29 cellular contexts compared by ENCODE assay signal in the genomic region with DNA sequence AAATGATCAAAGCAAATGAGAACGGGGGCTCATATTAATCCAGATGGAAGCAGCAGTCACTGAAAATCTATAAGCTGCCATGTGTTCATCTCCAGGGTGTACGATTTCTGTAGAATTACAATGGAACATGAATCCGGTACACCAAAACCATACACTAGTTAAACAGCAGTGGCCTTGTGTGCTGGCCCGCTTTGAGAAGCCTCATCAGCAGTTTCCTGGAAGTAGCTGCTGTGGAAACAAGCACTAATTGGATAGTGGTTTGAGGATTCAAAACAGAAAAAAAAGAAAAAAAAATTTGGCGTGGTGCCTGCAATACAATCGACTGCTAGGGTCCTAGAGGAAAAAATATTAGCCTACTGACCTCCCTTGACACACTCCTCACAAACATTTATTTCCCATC.
"Had no signal": no experiment of that assay in that cellular context is flagged by ENCODE, and none has a peak within 500 bp of the region (broad histone marks: within the 10 kb centered on the region; RNA-seq: fewer than 3 reads in every experiment).

No MANE protein-coding gene starts in this region.

- H3K27me3 Mint-ChIP-seq: activated CD4-positive, alpha-beta memory T cell treated with anti-CD3 and anti-CD28 coated beads, Interleukin-2, amount 10 ng/mL, durations not matched to agents 7 days and 5 days; activated CD4-positive, alpha-beta T cell treated with anti-CD3 and anti-CD28 coated beads for 36 hours; activated CD4-positive, alpha-beta T cell treated with anti-CD3 and anti-CD28 coated beads, Interleukin-2, amount 10 ng/mL, durations not matched to agents 24 days and 14 days; activated naive CD8-positive, alpha-beta T cell treated with anti-CD3 and anti-CD28 coated beads, Interleukin-2, amount 10 ng/mL, durations not matched to agents 7 days and 5 days; activated T-cell treated with anti-CD3 and anti-CD28 coated beads, Interleukin-2, amount 50 U/mL, for 24 hours; central memory CD8-positive, alpha-beta T cell; dendritic cell treated with granulocyte-macrophage colony-stimulating factor and Interleukin-4, amounts not matched to agents 40 ng/mL and 50 ng/mL, for 4 days had no signal

- DNase-seq: activated CD4-positive, alpha-beta memory T cell treated with anti-CD3 and anti-CD28 coated beads, Interleukin-2, amount 10 ng/mL, durations not matched to agents 7 days and 5 days; activated CD4-positive, alpha-beta T cell treated with anti-CD3 and anti-CD28 coated beads for 36 hours; activated CD4-positive, alpha-beta T cell treated with anti-CD3 and anti-CD28 coated beads, Interleukin-2, amount 10 ng/mL, durations not matched to agents 24 days and 14 days; activated CD4-positive, CD25-positive, alpha-beta regulatory T cell; activated CD4-positive, CD25-positive, alpha-beta regulatory T cell treated with anti-CD3 and anti-CD28 coated beads, Interleukin-2, amount 50 U/mL, for 72 hours; activated CD8-positive, alpha-beta memory T cell treated with anti-CD3 and anti-CD28 coated beads, Interleukin-2, amount 50 U/mL, for 48 hours; activated gamma-delta T cell; activated naive CD4-positive, alpha-beta T cell; activated naive CD4-positive, alpha-beta T cell treated with anti-CD3 and anti-CD28 coated beads, Interleukin-2, amount 10 ng/mL, durations not matched to agents 7 days and 5 days; activated naive CD8-positive, alpha-beta T cell treated with anti-CD3 and anti-CD28 coated beads, Interleukin-2, amount 10 ng/mL, durations not matched to agents 7 days and 5 days; activated T-cell treated with anti-CD3 and anti-CD28 coated beads for 4 hours; activated T-cell treated with anti-CD3 and anti-CD28 coated beads, Interleukin-2, amount 50 U/mL, for 24 hours; activated T-cell treated with anti-CD3 and anti-CD28 coated beads, Interleukin-2, amount 50 U/mL, for 72 hours; dorsolateral prefrontal cortex; effector memory CD4-positive, alpha-beta T cell; endodermal cell; foreskin keratinocyte; gastrocnemius medialis; glutamatergic neuron; T-helper 2 cell had no signal

- H3K4me3 Mint-ChIP-seq: activated CD4-positive, alpha-beta memory T cell treated with anti-CD3 and anti-CD28 coated beads, Interleukin-2, amount 10 ng/mL, durations not matched to agents 7 days and 5 days; activated CD4-positive, alpha-beta T cell treated with anti-CD3 and anti-CD28 coated beads for 36 hours; activated CD4-positive, alpha-beta T cell treated with anti-CD3 and anti-CD28 coated beads, Interleukin-2, amount 10 ng/mL, durations not matched to agents 24 days and 14 days; activated naive CD4-positive, alpha-beta T cell treated with anti-CD3 and anti-CD28 coated beads, Interleukin-2, amount 10 ng/mL, durations not matched to agents 7 days and 5 days; activated naive CD8-positive, alpha-beta T cell treated with anti-CD3 and anti-CD28 coated beads, Interleukin-2, amount 10 ng/mL, durations not matched to agents 7 days and 5 days; activated T-cell treated with anti-CD3 and anti-CD28 coated beads, Interleukin-2, amount 50 U/mL, for 24 hours; activated T-cell treated with anti-CD3 and anti-CD28 coated beads, Interleukin-2, amount 50 U/mL, for 72 hours; brain; central memory CD8-positive, alpha-beta T cell; dendritic cell treated with granulocyte-macrophage colony-stimulating factor and Interleukin-4, amounts not matched to agents 40 ng/mL and 50 ng/mL, for 4 days; endodermal cell had no signal

- H3K27ac ChIP-seq: ascending aorta, cardiac muscle cell, coronary artery, dorsolateral prefrontal cortex, foreskin keratinocyte, gastrocnemius medialis had no signal

- H3K4me1 ChIP-seq: ascending aorta, breast epithelium, foreskin keratinocyte, gastrocnemius medialis had no signal

- H3K36me3 ChIP-seq: ascending aorta, breast epithelium, gastrocnemius medialis had no signal

- H3K4me3 ChIP-seq: ascending aorta, breast epithelium, cardiac muscle cell, coronary artery, dorsolateral prefrontal cortex, gastrocnemius medialis had no signal

- H3K27me3 ChIP-seq: ascending aorta, breast epithelium, cardiac muscle cell, dorsolateral prefrontal cortex, foreskin keratinocyte, gastrocnemius medialis had no signal

- H3K4me1 Mint-ChIP-seq: activated CD4-positive, alpha-beta memory T cell treated with anti-CD3 and anti-CD28 coated beads, Interleukin-2, amount 10 ng/mL, durations not matched to agents 7 days and 5 days; activated CD4-positive, alpha-beta T cell treated with anti-CD3 and anti-CD28 coated beads for 36 hours; activated CD4-positive, alpha-beta T cell treated with anti-CD3 and anti-CD28 coated beads, Interleukin-2, amount 10 ng/mL, durations not matched to agents 24 days and 14 days; activated naive CD4-positive, alpha-beta T cell treated with anti-CD3 and anti-CD28 coated beads, Interleukin-2, amount 10 ng/mL, durations not matched to agents 7 days and 5 days; activated naive CD8-positive, alpha-beta T cell treated with anti-CD3 and anti-CD28 coated beads, Interleukin-2, amount 10 ng/mL, durations not matched to agents 7 days and 5 days; central memory CD8-positive, alpha-beta T cell had no signal

- H3K9me3 Mint-ChIP-seq: activated CD4-positive, alpha-beta T cell treated with anti-CD3 and anti-CD28 coated beads, Interleukin-2, amount 10 ng/mL, durations not matched to agents 24 days and 14 days; activated naive CD8-positive, alpha-beta T cell treated with anti-CD3 and anti-CD28 coated beads, Interleukin-2, amount 10 ng/mL, durations not matched to agents 7 days and 5 days; activated T-cell treated with anti-CD3 and anti-CD28 coated beads, Interleukin-2, amount 50 U/mL, for 24 hours; activated T-cell treated with anti-CD3 and anti-CD28 coated beads, Interleukin-2, amount 50 U/mL, for 72 hours; brain; dendritic cell treated with granulocyte-macrophage colony-stimulating factor and Interleukin-4, amounts not matched to agents 40 ng/mL and 50 ng/mL, for 4 days; endodermal cell had no signal

- ATAC-seq: activated CD4-positive, alpha-beta T cell treated with anti-CD3 and anti-CD28 coated beads for 36 hours; activated naive CD4-positive, alpha-beta T cell treated with anti-CD3 and anti-CD28 coated beads, Interleukin-2, amount 50 U/mL, for 72 hours; activated T-cell treated with anti-CD3 and anti-CD28 coated beads, Interleukin-2, amount 50 U/mL, for 72 hours; esophagus mucosa; foreskin keratinocyte; gastrocnemius medialis had no signal

- H3K9me3 ChIP-seq: ascending aorta, breast epithelium, gastrocnemius medialis had no signal

- H3K27ac Mint-ChIP-seq: activated CD4-positive, alpha-beta memory T cell treated with anti-CD3 and anti-CD28 coated beads, Interleukin-2, amount 10 ng/mL, durations not matched to agents 7 days and 5 days; activated CD4-positive, alpha-beta T cell treated with anti-CD3 and anti-CD28 coated beads for 36 hours; activated CD4-positive, alpha-beta T cell treated with anti-CD3 and anti-CD28 coated beads, Interleukin-2, amount 10 ng/mL, durations not matched to agents 24 days and 14 days; activated naive CD4-positive, alpha-beta T cell treated with anti-CD3 and anti-CD28 coated beads, Interleukin-2, amount 10 ng/mL, durations not matched to agents 7 days and 5 days; activated naive CD4-positive, alpha-beta T cell treated with anti-CD3 and anti-CD28 coated beads, Interleukin-2, amount 50 U/mL, for 72 hours; activated naive CD8-positive, alpha-beta T cell treated with anti-CD3 and anti-CD28 coated beads, Interleukin-2, amount 10 ng/mL, durations not matched to agents 7 days and 5 days; activated T-cell treated with anti-CD3 and anti-CD28 coated beads, Interleukin-2, amount 50 U/mL, for 24 hours; activated T-cell treated with anti-CD3 and anti-CD28 coated beads, Interleukin-2, amount 50 U/mL, for 72 hours; dendritic cell treated with granulocyte-macrophage colony-stimulating factor and Interleukin-4, amounts not matched to agents 40 ng/mL and 50 ng/mL, for 4 days; endodermal cell had no signal

- H3K36me3 Mint-ChIP-seq: activated naive CD4-positive, alpha-beta T cell treated with anti-CD3 and anti-CD28 coated beads, Interleukin-2, amount 10 ng/mL, durations not matched to agents 7 days and 5 days; activated naive CD4-positive, alpha-beta T cell treated with anti-CD3 and anti-CD28 coated beads, Interleukin-2, amount 50 U/mL, for 72 hours; activated naive CD8-positive, alpha-beta T cell treated with anti-CD3 and anti-CD28 coated beads, Interleukin-2, amount 10 ng/mL, durations not matched to agents 7 days and 5 days; brain had no signal
